Comparison of ENCODE assay signal across 7 cellular contexts in the genomic region with DNA sequence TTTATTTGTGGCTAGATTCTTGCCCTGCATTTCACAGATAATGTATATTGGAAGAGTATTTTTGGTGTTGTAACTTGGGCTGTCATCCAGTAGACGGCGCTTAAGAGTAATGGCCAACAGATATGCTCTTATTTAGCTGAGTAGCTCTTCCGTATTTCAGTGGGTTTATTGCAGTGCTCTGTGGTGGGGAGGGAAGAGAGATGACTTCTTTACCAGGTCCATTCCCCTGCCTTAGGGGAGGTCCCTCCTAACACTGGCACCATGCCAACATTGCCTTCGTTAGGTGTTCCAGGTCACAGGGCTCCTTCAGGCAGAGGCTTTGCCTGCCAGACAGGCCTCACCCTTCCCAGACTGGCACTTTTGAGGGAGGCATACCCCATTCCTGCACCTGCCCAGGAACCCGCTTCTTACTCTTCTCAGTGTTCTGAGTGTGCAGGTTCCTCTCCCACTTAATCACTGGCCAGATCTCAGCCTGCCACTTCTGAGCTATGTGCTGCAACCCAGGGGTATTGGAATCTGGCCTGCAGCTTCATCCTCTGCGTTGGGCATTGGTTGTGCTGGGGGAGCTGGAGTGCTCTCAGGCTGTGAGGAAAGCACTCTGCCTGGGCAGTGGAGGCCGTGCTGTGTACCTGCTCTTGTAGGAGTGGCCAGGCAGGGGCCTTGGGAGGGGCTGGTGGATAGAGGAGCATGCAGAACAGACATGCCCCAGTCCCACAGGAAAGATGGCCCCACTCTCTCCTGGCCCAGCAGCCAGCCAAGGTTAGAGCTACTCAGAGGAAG. TPM values are rescaled to one million over a fixed set of nuclear protein-coding genes. Genes with fewer than 3 reads are reported as not detected.
DNase-seq lines count a peak whose midpoint lies in the region; ATAC-seq, FAIRE-seq and TF ChIP-seq lines count a peak whose summit lies in the region.

No MANE protein-coding gene starts in this region.

- H3K27me3 Mint-ChIP-seq in type B pancreatic cell, result no peaks in the 10 kb centered on the region

- no peaks in the 10 kb centered on the region for H3K27me3 ChIP-seq in GM06990 (replicated peaks; ENCODE audit: control insufficient read depth, insufficient read depth, low read length)

- H3K36me3 ChIP-seq in GM06990 (ENCODE audit: control insufficient read depth, insufficient read depth, low read length), result no peaks in the 10 kb centered on the region

- peak; percentile 89 for ATAC-seq in HG03175 (IDR thresholded peaks at IDR 0.05; ENCODE audit: unreplicated experiment)
- peak; percentile 72; the same call in 2 of the 3 replicates for ATAC-seq in SK-N-SH treated with all-trans-retinoic acid at 6 μM for 48 hours

- TF ChIP-seq POLR2A in H54 (IDR thresholded peaks at IDR 0.05; ENCODE audit: low read depth, low read length), result no peak

- no peak for FAIRE-seq in H54 (lab: Jason Lieb, UNC)

- H3K4me3 ChIP-seq in GM06990 (replicated peaks; ENCODE audit: low read depth, low read length), result no peak overlapping the region

- no peak overlapping the region for H3K27ac Mint-ChIP-seq in type B pancreatic cell

- H3K36me3 Mint-ChIP-seq in type B pancreatic cell, result no peaks in the 10 kb centered on the region

- H3K4me3 Mint-ChIP-seq in type B pancreatic cell, result no peak overlapping the region

- DNase-seq in GM06990 (ENCODE audit: extremely low read depth, insufficient read length), result peak; percentile 37
- peak; percentile 13 for DNase-seq in GM19238 (ENCODE audit: insufficient read length, low spot score)
- peak; percentile 41 for DNase-seq in germinal center (ENCODE audit: low spot score)
- no peak for DNase-seq in type B pancreatic cell (ENCODE audit: extremely low spot score, unreplicated experiment)
- DNase-seq in H54 (ENCODE audit: insufficient read length, low spot score), result no peak

- TF ChIP-seq CTCF in GM06990 (IDR thresholded peaks at IDR 0.05; ENCODE audit: insufficient read depth, low read length, poor library complexity, severe bottlenecking) (peak; percentile 93), type B pancreatic cell (conservative IDR thresholded peaks at IDR 0.05) (peak; percentile 68)

- H3K4me1 Mint-ChIP-seq in type B pancreatic cell (ENCODE audit: unreplicated experiment), result no peaks in the 10 kb centered on the region

- no peaks in the 10 kb centered on the region for H3K9me3 Mint-ChIP-seq in type B pancreatic cell

TF ChIP-seq in SK-N-SH treated with all-trans-retinoic acid at 6 μM for 48 hours, 23 proteins besides CTCF, POLR2A, EP300 and RAD21:
- TF ChIP-seq ARNTL (CRISPR knock-in tag; IDR thresholded peaks at IDR 0.05; ENCODE audit: borderline replicate concordance, low read depth) (no peak), ZNF565 (CRISPR knock-in tag; conservative IDR thresholded peaks at IDR 0.05; ENCODE audit: low read depth) (no peak), ZFP30 (CRISPR knock-in tag; IDR thresholded peaks at IDR 0.05) (no peak), ZNF70 (CRISPR knock-in tag; IDR thresholded peaks at IDR 0.05) (no peak), BACH2 (CRISPR knock-in tag; IDR thresholded peaks at IDR 0.05; ENCODE audit: borderline replicate concordance) (no peak), ZFP3 (CRISPR knock-in tag; IDR thresholded peaks at IDR 0.05) (no peak), ESRRG (CRISPR knock-in tag; IDR thresholded peaks at IDR 0.05) (no peak), PPARA (CRISPR knock-in tag; IDR thresholded peaks at IDR 0.05; ENCODE audit: borderline replicate concordance) (no peak), CSDC2 (CRISPR knock-in tag; IDR thresholded peaks at IDR 0.05) (no peak), ZC3H10 (CRISPR knock-in tag; IDR thresholded peaks at IDR 0.05) (no peak), TOX (CRISPR knock-in tag; IDR thresholded peaks at IDR 0.05; ENCODE audit: borderline replicate concordance) (no peak)
- TF ChIP-seq, protein P1, sequence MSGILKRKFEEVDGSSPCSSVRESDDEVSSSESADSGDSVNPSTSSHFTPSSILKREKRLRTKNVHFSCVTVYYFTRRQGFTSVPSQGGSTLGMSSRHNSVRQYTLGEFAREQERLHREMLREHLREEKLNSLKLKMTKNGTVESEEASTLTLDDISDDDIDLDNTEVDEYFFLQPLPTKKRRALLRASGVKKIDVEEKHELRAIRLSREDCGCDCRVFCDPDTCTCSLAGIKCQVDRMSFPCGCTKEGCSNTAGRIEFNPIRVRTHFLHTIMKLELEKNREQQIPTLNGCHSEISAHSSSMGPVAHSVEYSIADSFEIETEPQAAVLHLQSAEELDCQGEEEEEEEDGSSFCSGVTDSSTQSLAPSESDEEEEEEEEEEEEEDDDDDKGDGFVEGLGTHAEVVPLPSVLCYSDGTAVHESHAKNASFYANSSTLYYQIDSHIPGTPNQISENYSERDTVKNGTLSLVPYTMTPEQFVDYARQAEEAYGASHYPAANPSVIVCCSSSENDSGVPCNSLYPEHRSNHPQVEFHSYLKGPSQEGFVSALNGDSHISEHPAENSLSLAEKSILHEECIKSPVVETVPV (CRISPR knock-in tag; IDR thresholded peaks at IDR 0.05), result no peak
TF ChIP-seq in SK-N-SH treated with all-trans-retinoic acid at 6 μM for 48 hours: peak in this region for 0.

RNA-seq across cellular contexts. Expression of a gene that starts 29.4 kb away (rescaled TPM):
- not detected in 2 replicates for total RNA-seq in type B pancreatic cell (ENCODE audit: low replicate concordance)

Comparison
In these comparisons a context has a peak if more than half of its experiments do, and no peak if none do; other contexts are left out.
1. DNase-seq: peak in GM06990 (single experiment), GM19238 (single experiment) and germinal center (single experiment); none in type B pancreatic cell (single experiment) and H54 (single experiment).